In the genomic region with DNA sequence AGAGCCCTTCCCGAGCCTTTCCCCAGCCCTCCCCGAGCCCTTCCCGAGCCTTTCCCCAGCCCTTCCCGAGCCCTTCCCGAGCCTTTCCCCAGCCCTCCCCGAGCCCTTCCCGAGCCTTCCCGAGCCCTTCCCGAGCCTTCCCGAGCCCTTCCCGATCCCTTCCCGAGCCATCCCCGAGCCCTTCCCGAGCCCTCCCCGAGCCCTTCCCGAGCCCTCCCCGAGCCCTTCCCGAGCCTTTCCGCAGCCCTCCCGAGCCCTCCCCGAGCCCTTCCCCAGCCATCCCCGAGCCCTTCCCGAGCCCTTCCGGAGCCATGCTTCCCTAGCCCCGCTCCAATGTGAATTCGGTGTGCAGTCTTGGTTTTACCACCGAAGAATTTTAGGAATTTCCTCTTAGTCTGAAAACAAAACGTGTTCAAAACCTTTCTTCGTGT, we compare ENCODE assay signal across 12 cellular contexts. TPM values are rescaled to one million over a fixed set of nuclear protein-coding genes. Genes with fewer than 3 reads are reported as not detected.
A peak's percentile ranks its signal among the peaks of the same experiment; 100 is the strongest.
DNase-seq lines count a peak whose midpoint lies in the region; ATAC-seq, FAIRE-seq and TF ChIP-seq lines count a peak whose summit lies in the region.
"Not testable (repeated sequence)": the region's sequence is repeated elsewhere in the genome, so short reads cannot be mapped to it uniquely, and the experiment has no call there.
"Had no signal": no experiment of that assay in that cellular context is flagged by ENCODE, and none has a peak within 500 bp of the region (broad histone marks: within the 10 kb centered on the region; RNA-seq: fewer than 3 reads in every experiment).

No MANE protein-coding gene starts in this region.

- intact Hi-C loops in Right ventricle myocardium superior (cut with DNase I) = not testable (repeated sequence)

- not testable (repeated sequence) for TF ChIP-seq CTCF in AG04450 (IDR thresholded peaks at IDR 0.05; ENCODE audit: low read depth, low read length); WERI-Rb-1 (IDR thresholded peaks at IDR 0.05; ENCODE audit: low read depth, low read length); mesothelial cell of epicardium (IDR thresholded peaks at IDR 0.05; ENCODE audit: unreplicated experiment)

- peak overlapping the region; percentile 34 for H3K4me3 ChIP-seq in AG04450 (ENCODE audit: low read depth, low read length)
- peak overlapping the region; percentile 15; the same call in 1 of the 2 replicates for H3K4me3 ChIP-seq in H7 (ENCODE audit: insufficient read depth, low read depth, low read length)
- not testable (repeated sequence) for H3K4me3 ChIP-seq in WERI-Rb-1 (ENCODE audit: low read depth, low read length); small intestine (ENCODE audit: low read depth in 1 of 2, low read length in 2 of 2)

- H3K27me3 ChIP-seq in AG04450 (ENCODE audit: control insufficient read depth, insufficient read depth, low read length); H7 (ENCODE audit: control insufficient read depth, insufficient read depth, low read length); small intestine (ENCODE audit: control insufficient read depth in 2 of 2, insufficient read depth in 2 of 2, low read length in 2 of 2): not testable (repeated sequence)
- peaks cover 12% of the 10 kb centered on the region for H3K27me3 ChIP-seq in WERI-Rb-1 (ENCODE audit: insufficient read depth, low read depth, severe bottlenecking)

- CTCF ChIA-PET in AG04450 (lab: Charles Lee) = not testable (repeated sequence)

- DNase-seq in AG04450 (ENCODE audit: low read depth, low spot score); H7: not testable (repeated sequence)
- DNase-seq in NCI-H2029 (lab: John Stamatoyannopoulos, UW) (peak; percentile 57), WERI-Rb-1 (peak; percentile 76), cerebellum (ENCODE audit: low spot score) (peak; percentile 65), Right ventricle myocardium superior (peak; percentile 75), mesothelial cell of epicardium (ENCODE audit: low spot score in 2 of 2, unreplicated experiment in 2 of 2) (peak; percentile 43 to 70), small intestine (peak; percentile 83)

- H3K36me3 Mint-ChIP-seq in mesothelial cell of epicardium = not testable (repeated sequence)

- peak overlapping the region; percentile 65 for H3K27ac ChIP-seq in AG04450 (ENCODE audit: low read depth, low read length)
- H3K27ac ChIP-seq in WERI-Rb-1; small intestine (ENCODE audit: low read depth in 1 of 2, low read length in 1 of 2): not testable (repeated sequence)

- FAIRE-seq in small intestine (lab: Jason Lieb, UNC) = not testable (repeated sequence)

- H3K9me3 ChIP-seq in AG04450 (ENCODE audit: control insufficient read depth, insufficient read depth, low read length); WERI-Rb-1 (ENCODE audit: severe bottlenecking); small intestine (ENCODE audit: control insufficient read depth, low read depth): not testable (repeated sequence)

- not testable (repeated sequence) for H3K36me3 ChIP-seq in H7 (replicated peaks; ENCODE audit: control insufficient read depth, insufficient read depth, low read length); WERI-Rb-1; small intestine (ENCODE audit: control insufficient read depth in 2 of 2, insufficient read depth in 2 of 2, low read length in 2 of 2)

- peak overlapping the region; percentile 52 for H3K4me3 Mint-ChIP-seq in mesothelial cell of epicardium

- not testable (repeated sequence) for H3K4me1 ChIP-seq in small intestine (ENCODE audit: control insufficient read depth in 2 of 2, insufficient read depth in 1 of 2, low read depth in 1 of 2, low read length in 1 of 2)

- peak overlapping the region; percentile 72 for H3K27ac Mint-ChIP-seq in mesothelial cell of epicardium

- POLR2A ChIA-PET in AG04450 (lab: Yijun Ruan, JAX) = not testable (repeated sequence)

- H3K4me1 Mint-ChIP-seq in mesothelial cell of epicardium = peaks cover 13% of the 10 kb centered on the region

- H3K27me3 Mint-ChIP-seq in mesothelial cell of epicardium (ENCODE audit: low read depth) = peaks cover 57% of the 10 kb centered on the region

- not testable (repeated sequence) for H3K9me3 Mint-ChIP-seq in mesothelial cell of epicardium

- WGBS in small intestine, 3 donors = 24 to 35% (median 25%) methylated on average over 29 of the region's 29 CpGs

- peak; percentile 21 for ATAC-seq in Right ventricle myocardium superior (ENCODE audit: poor library complexity)

RNA-seq across cellular contexts. Expression of gene FGFRL1, which starts 35.2 kb away (rescaled TPM):
- 11.2 and 22.3 TPM in 2 replicates for polyA plus RNA-seq in AG04450 (2011; rRNA removed)
- polyA minus RNA-seq in AG04450 (2011; rRNA and poly(A)+ RNA removed) = 62.4 and 108 TPM in 2 replicates
- 23.3 and 39.1 TPM in 2 replicates for total RNA-seq in H7 (2014; rRNA removed; shearing (Covaris generic))
- total RNA-seq in cerebellum = 5.3 TPM
- 22.2 TPM for total RNA-seq in Right ventricle myocardium superior
- total RNA-seq in mesothelial cell of epicardium = 35.2 to 37.7 TPM (median 37.4 TPM) in 3 replicates
- 10 to 100 TPM in 1 of 3 donors, 1 to 10 TPM in 2; 1.8 to 10.9 (median 4.1) TPM for polyA plus RNA-seq in small intestine

RNA-seq across cellular contexts. Expression of gene SLC26A1, which starts 53.4 kb away (rescaled TPM):
- polyA plus RNA-seq in AG04450 (2011; rRNA removed) = 0.05 and 0.06 TPM in 2 replicates
- not detected in 2 replicates for polyA minus RNA-seq in AG04450 (2011; rRNA and poly(A)+ RNA removed)
- 0.03 and 0.30 TPM in 2 replicates for total RNA-seq in H7 (2014; rRNA removed; shearing (Covaris generic))
- 3.0 TPM for total RNA-seq in cerebellum
- total RNA-seq in Right ventricle myocardium superior = 0.19 TPM
- 0.23 to 0.63 TPM (median 0.38 TPM) in 3 replicates for total RNA-seq in mesothelial cell of epicardium
- 1 to 10 TPM in 2 of 3 donors, under 1 TPM in 1; 0.54 to 3.0 (median 2.5) TPM for polyA plus RNA-seq in small intestine
- total RNA-seq: activated CD4-positive, alpha-beta T cell treated with anti-CD3 and anti-CD28 coated beads, Interleukin-2, amount 10 ng/mL, durations not matched to agents 24 days and 14 days; activated naive CD4-positive, alpha-beta T cell treated with anti-CD3 and anti-CD28 coated beads for 36 hours; CD4-positive, alpha-beta T cell; right atrium auricular region had no signal

RNA-seq across cellular contexts. Expression of gene IDUA, which starts 59.8 kb away (rescaled TPM):
- polyA plus RNA-seq in AG04450 (2011; rRNA removed) = 3.9 and 5.9 TPM in 2 replicates
- polyA minus RNA-seq in AG04450 (2011; rRNA and poly(A)+ RNA removed) = 1.7 and 3.4 TPM in 2 replicates
- total RNA-seq in H7 (2014; rRNA removed; shearing (Covaris generic)) = 4.6 TPM in 2 replicates
- 16.7 TPM for total RNA-seq in cerebellum
- 8.4 TPM for total RNA-seq in Right ventricle myocardium superior
- 63.3 to 68.6 TPM (median 65.8 TPM) in 3 replicates for total RNA-seq in mesothelial cell of epicardium
- polyA plus RNA-seq in small intestine = 10 to 100 TPM; 10.8 to 13.2 (median 13.0) TPM
